ENCODE assay signal across 15 cellular contexts in the genomic region with DNA sequence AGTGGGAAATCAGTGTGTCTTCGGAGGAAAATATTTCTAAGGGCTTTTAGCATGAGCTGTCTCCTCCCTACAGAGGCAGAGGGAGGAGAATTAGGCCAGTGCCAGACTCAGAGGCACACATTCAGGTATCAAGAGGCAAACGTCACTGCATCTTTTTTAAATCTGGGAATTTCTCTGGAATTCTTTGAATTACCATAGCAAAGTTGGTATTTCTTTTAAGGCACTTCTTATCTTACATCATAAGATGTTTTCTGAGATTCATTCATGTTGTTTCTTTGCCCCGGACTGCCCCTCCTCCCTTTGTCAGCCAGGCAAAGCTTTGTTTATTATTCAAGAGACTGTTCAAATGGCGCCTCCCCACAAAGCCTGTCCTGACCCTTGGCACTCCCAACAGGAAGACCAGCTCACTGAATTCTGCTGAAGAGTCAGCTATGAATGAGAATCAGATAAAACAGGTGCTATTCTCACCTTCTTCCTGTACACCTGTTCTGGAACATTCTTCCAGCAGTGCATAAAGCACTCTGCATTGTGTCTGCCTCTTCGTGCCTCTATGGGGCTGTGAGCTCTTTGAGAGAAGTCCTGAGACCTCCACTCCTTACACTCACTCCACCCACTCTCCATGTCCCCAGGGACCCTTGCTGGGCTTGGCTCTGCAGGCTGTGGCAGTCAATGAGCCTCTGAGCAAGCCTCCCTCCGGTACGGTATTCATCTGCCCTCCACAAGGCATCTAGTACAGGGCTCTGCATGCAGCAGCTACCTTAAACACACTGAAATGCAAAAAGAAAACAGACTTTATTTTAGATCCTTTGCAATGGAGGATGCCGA. TPM values are rescaled to one million over a fixed set of nuclear protein-coding genes. Genes with fewer than 3 reads are reported as not detected.
DNase-seq lines count a peak whose midpoint lies in the region; ATAC-seq and TF ChIP-seq lines count a peak whose summit lies in the region.
"Had no signal": no experiment of that assay in that cellular context is flagged by ENCODE, and none has a peak within 500 bp of the region (broad histone marks: within the 10 kb centered on the region; RNA-seq: fewer than 3 reads in every experiment).

No MANE protein-coding gene starts in this region.

- H3K27ac ChIP-seq in transverse colon, result peak overlapping the region; percentile 39 to 70 (median 56)
- H3K27ac ChIP-seq: upper lobe of left lung had no signal

- no peak overlapping the region for H3K4me3 ChIP-seq in transverse colon
- H3K4me3 ChIP-seq: GM12878, upper lobe of left lung had no signal

- H3K9me3 ChIP-seq in transverse colon, result no peaks in the 10 kb centered on the region
- H3K9me3 ChIP-seq: upper lobe of left lung had no signal

- DNase-seq in NCI-H82 (lab: John Stamatoyannopoulos, UW), result peak; percentile 7
- no peak for DNase-seq in NCI-H82 treated with DMSO at 0.1 percent for 48 hours (lab: John Stamatoyannopoulos, UW; ENCODE audit: unreplicated experiment)
- peak; percentile 48 for DNase-seq in NCI-H226
- peak; percentile 51 to 73 for DNase-seq in left colon
- DNase-seq in transverse colon, result peak; percentile 49
- DNase-seq in COLO829 (ENCODE audit: low spot score), result no peak
- no peak for DNase-seq in activated CD4-positive, CD25-positive, alpha-beta regulatory T cell (lab: John Stamatoyannopoulos, UW)
- DNase-seq: ACHN; central memory CD4-positive, alpha-beta T cell; DND-41; left ventricle myocardium superior; upper lobe of left lung had no signal

- H3K36me3 ChIP-seq in transverse colon, result no peaks in the 10 kb centered on the region
- H3K36me3 ChIP-seq: upper lobe of left lung had no signal

- peaks cover 6 to 26% (median 11%) of the 10 kb centered on the region in 4 donors for H3K4me1 ChIP-seq in transverse colon

- TF ChIP-seq POLR2A in transverse colon (IDR thresholded peaks at IDR 0.05), result no peak

- H3K27me3 ChIP-seq in transverse colon, result no peaks in the 10 kb centered on the region
- H3K27me3 ChIP-seq: upper lobe of left lung had no signal

- no peak for TF ChIP-seq CTCF in transverse colon (IDR thresholded peaks at IDR 0.05)

- intact Hi-C loops in left colon (cut with DNase I, micrococcal nuclease) (no loop called here), transverse colon (cut with DNase I; ENCODE audit: low total_unique reads) (no loop called here)

- 46 to 50% methylated on average over 3 to 8 of the region's 8 CpGs for WGBS in transverse colon (ENCODE audit: low coverage in 1 of 2), 2 donors

- TF ChIP-seq EP300 in transverse colon (IDR thresholded peaks at IDR 0.05; ENCODE audit: low read depth), result no peak

- in situ Hi-C loops in transverse colon (cut with MboI; ENCODE audit: low pct_ligation_motif_present in 1 of 4, low pct_unique_long_range_greater_than_20kb in 1 of 4, low sequenced_read_pairs in 3 of 4), result no loop called here

- ATAC-seq in left colon (peak; percentile 90), GM21381 (IDR thresholded peaks at IDR 0.05; ENCODE audit: unreplicated experiment) (no peak)
- ATAC-seq: activated naive CD4-positive, alpha-beta T cell treated with anti-CD3 and anti-CD28 coated beads, Interleukin-2, amount 50 U/mL, for 72 hours; GM12878; left ventricle myocardium superior had no signal

RNA-seq across cellular contexts. Expression of a gene that starts 38.6 kb away (rescaled TPM):
- 10 to 100 TPM; 71.5 to 90.3 TPM for total RNA-seq in left colon
- total RNA-seq in transverse colon, result 100 to 1,000 TPM in 1 of 4 donors, 10 to 100 TPM in 3; 51.1 to 168 (median 68.9) TPM

RNA-seq across cellular contexts. Expression of a gene that starts 52.2 kb away (rescaled TPM):
- 1 to 10 TPM; 8.4 to 9.0 TPM for total RNA-seq in left colon
- total RNA-seq in transverse colon, result 10 to 100 TPM; 10.1 to 78.2 (median 16.4) TPM

Comparison
In these comparisons a context has a peak if more than half of its experiments do, and no peak if none do; other contexts are left out.
1. DNase-seq: peak in NCI-H82 (single experiment), NCI-H226 (single experiment), left colon (2 of 2) and transverse colon (single experiment); none in NCI-H82 treated with DMSO at 0.1 percent for 48 hours (single experiment), COLO829 (single experiment) and activated CD4-positive, CD25-positive, alpha-beta regulatory T cell (0 of 4).